ENCODE assay signal across 17 cellular contexts in the genomic region with DNA sequence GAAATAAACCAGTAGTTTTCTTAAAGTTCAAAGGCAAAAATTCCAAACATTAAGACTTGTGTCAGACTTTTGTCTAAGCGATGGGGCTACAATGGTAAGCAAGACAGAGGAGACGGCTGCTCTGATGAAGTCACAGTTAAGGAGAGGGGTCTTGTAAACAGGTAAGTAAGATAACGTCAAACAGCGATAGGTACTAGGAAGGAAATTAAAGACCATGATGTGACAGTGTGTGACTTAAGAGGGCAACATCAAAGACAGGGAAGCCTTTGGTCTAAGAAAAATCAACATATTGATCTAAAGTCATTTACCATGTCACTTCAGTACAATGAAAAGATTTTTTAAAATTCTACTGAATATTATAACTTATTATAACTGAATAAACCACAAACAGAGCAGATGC. TPM values are rescaled to one million over a fixed set of nuclear protein-coding genes. Genes with fewer than 3 reads are reported as not detected.
DNase-seq lines count a peak whose midpoint lies in the region; ATAC-seq, FAIRE-seq and TF ChIP-seq lines count a peak whose summit lies in the region.
"Had no signal": no experiment of that assay in that cellular context is flagged by ENCODE, and none has a peak within 500 bp of the region (broad histone marks: within the 10 kb centered on the region; RNA-seq: fewer than 3 reads in every experiment).

No MANE protein-coding gene starts in this region.

- POLR2A ChIA-PET in HepG2 (lab: Yijun Ruan, JAX), result no interaction called here
- POLR2A ChIA-PET in IMR-90 (lab: Charles Lee; ENCODE audit: unreplicated experiment), result no interaction called here

- H4K8ac ChIP-seq in IMR-90 (ENCODE audit: low read depth in 2 of 2, low read length in 2 of 2), result no peak overlapping the region

- H2BK120ac ChIP-seq in IMR-90 (ENCODE audit: low read depth, low read length), result no peak overlapping the region

- intact Hi-C loops in HepG2 (cut with micrococcal nuclease; ENCODE audit: unreplicated experiment), result no loop called here
- intact Hi-C loops in right lobe of liver (cut with DNase I), result no loop called here
- intact Hi-C loops in IMR-90 (cut with micrococcal nuclease), result no loop called here
- intact Hi-C loops in psoas muscle (cut with DNase I), result no loop called here
- intact Hi-C loops in ascending aorta (cut with DNase I), result no loop called here

- no peak overlapping the region for H2AK9ac ChIP-seq in IMR-90 (replicated peaks; ENCODE audit: low read depth, low read length, poor library complexity)

- H4K20me1 ChIP-seq in HepG2 (ENCODE audit: insufficient read depth, low read length) (peaks cover 9% of the 10 kb centered on the region; the same call in 1 of the 2 replicates), IMR-90 (ENCODE audit: insufficient read depth, low read length) (peaks cover 29% of the 10 kb centered on the region)

- CTCF ChIA-PET in HepG2 (lab: Yijun Ruan, JAX; ENCODE audit: low intra/inter-chr PET ratio, low total read pairs), result no interaction called here
- CTCF ChIA-PET in IMR-90 (lab: Yijun Ruan, JAX), result no interaction called here

- H3K27ac ChIP-seq in HepG2 (ENCODE audit: extremely low read length, insufficient read depth, low read length) (no peak overlapping the region), right lobe of liver (peak overlapping the region in 1 of 3 donors; percentile 14), IMR-90 (ENCODE audit: insufficient read depth, low read length) (no peak overlapping the region), psoas muscle (peak overlapping the region; percentile 31), ascending aorta (no peak overlapping the region)

- H3K23ac ChIP-seq in IMR-90 (ENCODE audit: low read depth, low read length), result 0 out of 2 replicates have a peak overlapping the region, but pooled peaks have one; percentile 11

- H4K91ac ChIP-seq in IMR-90 (ENCODE audit: insufficient read depth, low read depth, low read length), result no peak overlapping the region

- DNase-seq in HepG2 (ENCODE audit: low spot score) (no peak), right lobe of liver (no peak), IMR-90 (no peak), endothelial cell (ENCODE audit: low spot score) (no peak), psoas muscle (no peak), ascending aorta (ENCODE audit: low spot score in 2 of 2) (no peak), HuH-7.5 (ENCODE audit: low spot score) (no peak)
- DNase-seq: C1 segment of cervical spinal cord, DMS53, GF-D8, HCEC 1CT, HFFc6 had no signal

- H3K9me3 Mint-ChIP-seq in endothelial cell (ENCODE audit: unreplicated experiment), result no peaks in the 10 kb centered on the region
- H3K9me3 Mint-ChIP-seq: HFFc6, IgD-negative memory B cell had no signal

- H3K4me1 ChIP-seq in HepG2 (ENCODE audit: insufficient read depth, low read length), result peaks cover 23% of the 10 kb centered on the region
- H3K4me1 ChIP-seq in right lobe of liver, result peaks cover 0 to 9% (median 0%) of the 10 kb centered on the region in 4 donors
- peaks cover 4% of the 10 kb centered on the region for H3K4me1 ChIP-seq in IMR-90 (ENCODE audit: control insufficient read depth, insufficient read depth, low read length)
- peaks cover 25% of the 10 kb centered on the region for H3K4me1 ChIP-seq in psoas muscle
- no peaks in the 10 kb centered on the region for H3K4me1 ChIP-seq in ascending aorta

- H3K4me2 ChIP-seq in HepG2 (ENCODE audit: low read depth, low read length), result no peak overlapping the region
- no peak overlapping the region for H3K4me2 ChIP-seq in IMR-90 (ENCODE audit: low read depth, low read length)

- in situ Hi-C loops in HepG2 (cut with HindIII; ENCODE audit: extremely low pct_ligation_motif_present, low pct_unique_long_range_greater_than_20kb), result no loop called here
- in situ Hi-C loops in IMR-90 (cut with MboI; ENCODE audit: low sequenced_read_pairs), result no loop called here

- no peak for FAIRE-seq in HepG2 (lab: Jason Lieb, UNC)
- FAIRE-seq: GM19239, HTR-8/SVneo had no signal

- no peak overlapping the region for H3K27ac Mint-ChIP-seq in endothelial cell (ENCODE audit: unreplicated experiment)
- H3K27ac Mint-ChIP-seq: HFFc6, IgD-negative memory B cell had no signal

- H2BK20ac ChIP-seq in IMR-90 (ENCODE audit: low read depth, low read length), result no peak overlapping the region

- no peak overlapping the region for H2AK5ac ChIP-seq in IMR-90 (ENCODE audit: low read depth, low read length)

- BruUV-seq in HepG2 (replicated peaks; lab: Mats Ljungman, UMichigan) (no TSS peak), IMR-90 (replicated peaks; lab: Mats Ljungman, UMichigan) (no TSS peak)

- H3K9me1 ChIP-seq in IMR-90 (ENCODE audit: insufficient read depth, low read length), result peaks cover 9% of the 10 kb centered on the region

- TF ChIP-seq EP300 in HepG2 (IDR thresholded peaks at IDR 0.05; ENCODE audit: low read depth in 2 of 2, low read length in 2 of 2), result no peak
- no peak for TF ChIP-seq EP300 in HepG2 (CRISPR knock-in tag; IDR thresholded peaks at IDR 0.05; ENCODE audit: borderline replicate concordance)

- H2BK15ac ChIP-seq in IMR-90 (ENCODE audit: low read depth, low read length), result no peak overlapping the region

- H3K4me3 Mint-ChIP-seq in endothelial cell (ENCODE audit: unreplicated experiment), result peak overlapping the region; percentile 2
- H3K4me3 Mint-ChIP-seq: B cell, HFFc6 had no signal

- H3K27me3 Mint-ChIP-seq in endothelial cell (ENCODE audit: unreplicated experiment), result peaks cover under 1% of the 10 kb centered on the region
- H3K27me3 Mint-ChIP-seq: B cell, IgD-negative memory B cell had no signal

- no peak overlapping the region for H3K4ac ChIP-seq in IMR-90 (ENCODE audit: low read depth, low read length)

- H4K5ac ChIP-seq in IMR-90 (ENCODE audit: low read depth, low read length), result no peak overlapping the region

- H3K56ac ChIP-seq in IMR-90 (ENCODE audit: extremely low read depth, insufficient read depth, low read length), result no peak overlapping the region

- TF ChIP-seq RAD21 in HepG2 (CRISPR knock-in tag; IDR thresholded peaks at IDR 0.05), result no peak
- no peak for TF ChIP-seq RAD21 in IMR-90 (IDR thresholded peaks at IDR 0.05; ENCODE audit: low read length)

- no peak overlapping the region for H3K9ac ChIP-seq in HepG2 (ENCODE audit: insufficient read depth, low read depth, low read length)
- H3K9ac ChIP-seq in IMR-90 (ENCODE audit: low read depth, low read length), result no peak overlapping the region

- H2AFZ ChIP-seq in HepG2 (ENCODE audit: low read length) (no peak overlapping the region), IMR-90 (replicated peaks; ENCODE audit: low read length, poor library complexity) (no peak overlapping the region)

- H3K36me3 ChIP-seq in HepG2 (replicated peaks in 1 of 2; ENCODE audit: control insufficient read depth in 1 of 2, insufficient read depth in 2 of 2, low read length in 2 of 2) (peaks cover 0 to 1% of the 10 kb centered on the region in 2 experiments; a peak in 2 of 5 replicates), right lobe of liver (no peaks in the 10 kb centered on the region), IMR-90 (ENCODE audit: control insufficient read depth, insufficient read depth, low read length) (0 out of 2 replicates have a peak, but pooled peaks cover 2% of the 10 kb centered on the region), psoas muscle (ENCODE audit: insufficient read depth in 1 of 2, low read depth in 1 of 2) (no peaks in the 10 kb centered on the region), ascending aorta (no peaks in the 10 kb centered on the region)

- H3K18ac ChIP-seq in IMR-90 (ENCODE audit: low read depth, low read length), result no peak overlapping the region

- H3K4me3 ChIP-seq in HepG2 (replicated peaks in 1 of 3; ENCODE audit: insufficient read depth in 1 of 3, low read depth in 2 of 3, low read length in 3 of 3), result no peak overlapping the region
- no peak overlapping the region for H3K4me3 ChIP-seq in right lobe of liver
- H3K4me3 ChIP-seq in IMR-90 (ENCODE audit: insufficient read depth, low read depth, low read length), result no peak overlapping the region
- H3K4me3 ChIP-seq in psoas muscle, result no peak overlapping the region
- no peak overlapping the region for H3K4me3 ChIP-seq in ascending aorta

- H2BK5ac ChIP-seq in IMR-90 (ENCODE audit: low read depth, low read length, poor library complexity, severe bottlenecking), result no peak overlapping the region

- dilution Hi-C loops in IMR-90 (cut with HindIII; ENCODE audit: low sequenced_read_pairs, unreplicated experiment), result no loop called here

- H3K27me3 ChIP-seq in HepG2 (ENCODE audit: control insufficient read depth in 1 of 2, insufficient read depth in 2 of 2, low read length in 2 of 2), result no peaks in the 10 kb centered on the region
- no peaks in the 10 kb centered on the region for H3K27me3 ChIP-seq in right lobe of liver
- H3K27me3 ChIP-seq in IMR-90 (ENCODE audit: control insufficient read depth, insufficient read depth, low read length), result no peaks in the 10 kb centered on the region
- no peaks in the 10 kb centered on the region for H3K27me3 ChIP-seq in psoas muscle (ENCODE audit: insufficient read depth in 3 of 3, low read length in 2 of 3)
- H3K27me3 ChIP-seq in ascending aorta, result no peaks in the 10 kb centered on the region

- peaks cover 32 to 64% of the 10 kb centered on the region in 2 experiments for H3K79me1 ChIP-seq in IMR-90 (ENCODE audit: low read depth in 1 of 2, low read length in 2 of 2)

- H3K36me3 Mint-ChIP-seq in endothelial cell (ENCODE audit: low read depth, unreplicated experiment), result peaks cover 13% of the 10 kb centered on the region

- WGBS in HepG2 (ENCODE audit: low lambda C conversion rate), result 64% methylated on average over 4 of the region's 4 CpGs
- WGBS in right lobe of liver (ENCODE audit: insufficient coverage, low coverage, low lambda C conversion rate, missing lambda C conversion rate), result 63% methylated on average over 4 of the region's 4 CpGs
- whole genome bisulfite sequencing in IMR-90 (ENCODE audit: extremely low coverage in 2 of 2, insufficient read length in 1 of 2), 2 experiments, result no CpG with 5 or more reads among the region's 4 CpGs
- 85 to 92% (median 88%) methylated on average over 4 of the region's 4 CpGs for WGBS in psoas muscle, 3 donors

- TF ChIP-seq POLR2A in HepG2 (IDR thresholded peaks at IDR 0.05; ENCODE audit: insufficient read depth in 1 of 2, low read depth in 2 of 2, low read length in 2 of 2) (no peak), right lobe of liver (IDR thresholded peaks at IDR 0.05) (no peak), IMR-90 (IDR thresholded peaks at IDR 0.05; ENCODE audit: low read depth, low read length) (no peak)

- H3K9me3 ChIP-seq in HepG2 (ENCODE audit: low read length) (no peaks in the 10 kb centered on the region), right lobe of liver (no peaks in the 10 kb centered on the region), IMR-90 (ENCODE audit: control insufficient read depth, insufficient read depth, low read length) (no peaks in the 10 kb centered on the region), psoas muscle (no peaks in the 10 kb centered on the region), ascending aorta (no peaks in the 10 kb centered on the region)

- no peak overlapping the region for H3K14ac ChIP-seq in IMR-90 (replicated peaks; ENCODE audit: low read depth, low read length)

- TF ChIP-seq CTCF in HepG2 (CRISPR knock-in tag; IDR thresholded peaks at IDR 0.05) (no peak), right lobe of liver (IDR thresholded peaks at IDR 0.05) (no peak), IMR-90 (conservative IDR thresholded peaks at IDR 0.05; ENCODE audit: low read depth, low read length) (no peak), endothelial cell (IDR thresholded peaks at IDR 0.05; ENCODE audit: unreplicated experiment) (no peak), psoas muscle (IDR thresholded peaks at IDR 0.05) (no peak), ascending aorta (IDR thresholded peaks at IDR 0.05) (no peak)

- peaks cover 52% of the 10 kb centered on the region for H3K79me2 ChIP-seq in HepG2 (ENCODE audit: insufficient read depth, low read length)

- peaks cover 21% of the 10 kb centered on the region for H3K4me1 Mint-ChIP-seq in endothelial cell (ENCODE audit: unreplicated experiment)

- ATAC-seq in HepG2, result no peak
- ATAC-seq in right lobe of liver, result no peak
- no peak for ATAC-seq in IMR-90 (ENCODE audit: low read depth)
- ATAC-seq in psoas muscle, result no peak
- ATAC-seq in GM19463 (IDR thresholded peaks at IDR 0.05; ENCODE audit: unreplicated experiment), result no peak

RNA-seq across cellular contexts. Expression of gene NUDT3, which starts 23.1 kb away (rescaled TPM):
- total RNA-seq in HepG2 (2016; rRNA removed; fragmentation: Illumina TruSeq; extraction: Trizol) (20.2 and 30.1 TPM in 2 replicates), right lobe of liver (10 to 100 TPM; 14.5 to 22.7 (median 16.7) TPM), IMR-90 (2012; rRNA removed) (17.2 and 21.4 TPM in 2 replicates), endothelial cell (ENCODE audit: unreplicated experiment) (52.0 TPM), psoas muscle (10 to 100 TPM; 33.3 to 70.5 (median 50.6) TPM), ascending aorta (18.8 TPM)
- 4.1 and 4.8 TPM in 2 replicates for total RNA-seq in HepG2 (2016; cell fraction: cytosol; rRNA removed; fragmentation: Illumina TruSeq; extraction: Trizol; ENCODE audit: low read depth)
- total RNA-seq in HepG2 (2016; cell fraction: insoluble cytoplasmic fraction; rRNA removed; fragmentation: Illumina TruSeq; extraction: Trizol), result 19.5 and 29.7 TPM in 2 replicates
- 14.6 and 14.8 TPM in 2 replicates for total RNA-seq in HepG2 (2016; cell fraction: membrane; rRNA removed; fragmentation: Illumina TruSeq; extraction: Trizol)
- total RNA-seq in HepG2 (2016; cell fraction: nucleus; rRNA removed; fragmentation: Illumina TruSeq; extraction: Trizol), result 15.7 and 19.0 TPM in 2 replicates
- polyA plus RNA-seq in HepG2 (2011; rRNA removed) (17.6 and 20.6 TPM in 2 replicates), IMR-90 (2012; rRNA removed) (9.1 and 10.1 TPM in 2 replicates), psoas muscle (10 to 100 TPM; 10.6 to 19.9 (median 17.9) TPM)
- 10.7 and 14.8 TPM in 2 replicates for polyA plus RNA-seq in HepG2 (2011; cell fraction: cytosol; rRNA removed)
- 9.2 and 11.9 TPM in 2 replicates for polyA plus RNA-seq in HepG2 (2011; cell fraction: nucleus; rRNA removed)
- 5.6 TPM in 2 replicates for polyA plus RNA-seq in HepG2 (2012)
- 3.0 and 3.5 TPM in 2 replicates for polyA plus RNA-seq in HepG2 (2016; cell fraction: cytosol; fragmentation: Illumina TruSeq; extraction: Trizol; ENCODE audit: low read depth)
- polyA plus RNA-seq in HepG2 (2016; cell fraction: insoluble cytoplasmic fraction; fragmentation: Illumina TruSeq; extraction: Trizol; ENCODE audit: low read depth), result 22.4 and 22.7 TPM in 2 replicates
- 7.4 and 7.7 TPM in 2 replicates for polyA plus RNA-seq in HepG2 (2016; cell fraction: membrane; fragmentation: Illumina TruSeq; extraction: Trizol; ENCODE audit: low read depth)
- polyA plus RNA-seq in HepG2 (2016; cell fraction: nucleus; fragmentation: Illumina TruSeq; extraction: Trizol; ENCODE audit: insufficient read depth, low read depth), result 23.3 TPM in 2 replicates
- polyA minus RNA-seq in HepG2 (2011; rRNA and poly(A)+ RNA removed; ENCODE audit: low replicate concordance), result 23.6 and 25.7 TPM in 2 replicates
- 18.9 and 21.6 TPM in 2 replicates for polyA minus RNA-seq in HepG2 (2011; cell fraction: cytosol; rRNA and poly(A)+ RNA removed)
- polyA minus RNA-seq in HepG2 (2011; cell fraction: nucleus; rRNA and poly(A)+ RNA removed), result 14.0 and 19.0 TPM in 2 replicates
- polyA plus RNA-seq in IMR-90 (2012; cell fraction: cytosol; rRNA removed), result 3.8 and 4.5 TPM in 2 replicates
- 3.1 and 12.1 TPM in 2 replicates for polyA plus RNA-seq in IMR-90 (2012; cell fraction: nucleus; rRNA removed; ENCODE audit: low replicate concordance)

RNA-seq across cellular contexts. Expression of gene RPS10, which starts 56.5 kb away (rescaled TPM):
- total RNA-seq in HepG2 (2016; rRNA removed; fragmentation: Illumina TruSeq; extraction: Trizol) (2,909 and 3,503 TPM in 2 replicates), right lobe of liver (100 to 1,000 TPM; 355 to 727 (median 398) TPM), IMR-90 (2012; rRNA removed) (3,662 and 5,584 TPM in 2 replicates), endothelial cell (ENCODE audit: unreplicated experiment) (1,322 TPM), psoas muscle (100 to 1,000 TPM; 601 to 836 (median 791) TPM), ascending aorta (1,703 TPM)
- total RNA-seq in HepG2 (2016; cell fraction: cytosol; rRNA removed; fragmentation: Illumina TruSeq; extraction: Trizol; ENCODE audit: low read depth), result 5,102 and 5,632 TPM in 2 replicates
- 3,081 and 3,638 TPM in 2 replicates for total RNA-seq in HepG2 (2016; cell fraction: insoluble cytoplasmic fraction; rRNA removed; fragmentation: Illumina TruSeq; extraction: Trizol)
- 7,429 and 7,480 TPM in 2 replicates for total RNA-seq in HepG2 (2016; cell fraction: membrane; rRNA removed; fragmentation: Illumina TruSeq; extraction: Trizol)
- total RNA-seq in HepG2 (2016; cell fraction: nucleus; rRNA removed; fragmentation: Illumina TruSeq; extraction: Trizol), result 967 and 1,028 TPM in 2 replicates
- polyA plus RNA-seq in HepG2 (2011; rRNA removed) (4,295 and 4,648 TPM in 2 replicates), IMR-90 (2012; rRNA removed) (4,105 and 5,462 TPM in 2 replicates), psoas muscle (1,000 to 10,000 TPM; 1,402 to 2,522 (median 1,825) TPM)
- polyA plus RNA-seq in HepG2 (2011; cell fraction: cytosol; rRNA removed), result 9,439 and 9,926 TPM in 2 replicates
- 1,658 and 1,840 TPM in 2 replicates for polyA plus RNA-seq in HepG2 (2011; cell fraction: nucleus; rRNA removed)
- 3,418 and 4,251 TPM in 2 replicates for polyA plus RNA-seq in HepG2 (2012)
- 5,367 and 5,814 TPM in 2 replicates for polyA plus RNA-seq in HepG2 (2016; cell fraction: cytosol; fragmentation: Illumina TruSeq; extraction: Trizol; ENCODE audit: low read depth)
- polyA plus RNA-seq in HepG2 (2016; cell fraction: insoluble cytoplasmic fraction; fragmentation: Illumina TruSeq; extraction: Trizol; ENCODE audit: low read depth), result 2,908 and 3,264 TPM in 2 replicates
- polyA plus RNA-seq in HepG2 (2016; cell fraction: membrane; fragmentation: Illumina TruSeq; extraction: Trizol; ENCODE audit: low read depth), result 6,085 and 6,204 TPM in 2 replicates
- polyA plus RNA-seq in HepG2 (2016; cell fraction: nucleus; fragmentation: Illumina TruSeq; extraction: Trizol; ENCODE audit: insufficient read depth, low read depth), result 1,494 and 1,555 TPM in 2 replicates
- 2,566 and 3,572 TPM in 2 replicates for polyA minus RNA-seq in HepG2 (2011; rRNA and poly(A)+ RNA removed; ENCODE audit: low replicate concordance)
- polyA minus RNA-seq in HepG2 (2011; cell fraction: cytosol; rRNA and poly(A)+ RNA removed), result 602 and 661 TPM in 2 replicates
- polyA minus RNA-seq in HepG2 (2011; cell fraction: nucleus; rRNA and poly(A)+ RNA removed), result 173 and 248 TPM in 2 replicates
- 6,022 and 9,107 TPM in 2 replicates for polyA plus RNA-seq in IMR-90 (2012; cell fraction: cytosol; rRNA removed)
- 1,293 and 1,327 TPM in 2 replicates for polyA plus RNA-seq in IMR-90 (2012; cell fraction: nucleus; rRNA removed; ENCODE audit: low replicate concordance)
